Comparison of ENCODE assay signal across 30 cellular contexts in genomic region chr9:16252631-16253030, GRCh38.
DNase-seq lines count a peak whose midpoint lies in the region; ATAC-seq and TF ChIP-seq lines count a peak whose summit lies in the region.
"Had no signal": no experiment of that assay in that cellular context is flagged by ENCODE, and none has a peak within 500 bp of the region (broad histone marks: within the 10 kb centered on the region; RNA-seq: fewer than 3 reads in every experiment).

No MANE protein-coding gene starts in this region.

- H3K27me3 ChIP-seq in GM23338 (ENCODE audit: insufficient read depth) = no peaks in the 10 kb centered on the region

- H3K4me3 ChIP-seq in GM23338 = no peak overlapping the region
- H3K4me3 ChIP-seq: PC-9 had no signal

- H2AFZ ChIP-seq in GM23338 = no peak overlapping the region
- H2AFZ ChIP-seq: parathyroid adenoma, PC-9 had no signal

- DNase-seq in GM23338 (ENCODE audit: low spot score) (peak; percentile 26), NCI-H2227 treated with DMSO at 0.1 percent for 48 hours (lab: John Stamatoyannopoulos, UW) (peak; percentile 20), iPS-NIHi11 (ENCODE audit: low spot score) (peak; percentile 60), renal cortical epithelial cell (ENCODE audit: low read depth) (peak; percentile 18), NCI-H526 (lab: John Stamatoyannopoulos, UW) (no peak), pons (ENCODE audit: low spot score) (no peak), osteocyte (ENCODE audit: extremely low spot score, unreplicated experiment) (no peak)
- DNase-seq: ACHN; activated CD4-positive, alpha-beta T cell treated with anti-CD3 and anti-CD28 coated beads, Interleukin-2, amount 50 U/mL, for 4 hours; activated CD4-positive, CD25-positive, alpha-beta regulatory T cell; activated CD8-positive, alpha-beta memory T cell treated with anti-CD3 and anti-CD28 coated beads, Interleukin-2, amount 10 ng/mL, durations not matched to agents 7 days and 5 days; activated gamma-delta T cell treated with Interleukin-2 at 50 U/mL for 16 hours; activated naive CD8-positive, alpha-beta T cell treated with anti-CD3 and anti-CD28 coated beads, Interleukin-2, amount 10 ng/mL, durations not matched to agents 7 days and 5 days; activated T-cell treated with anti-CD3 and anti-CD28 coated beads, Interleukin-2, amount 50 U/mL, for 4 hours; aorta; CD8-positive, alpha-beta T cell; effector memory CD4-positive, alpha-beta T cell; IMR-90; NCI-H1048; NCI-H2171; NCI-H524; nephron progenitor cell; PC-9; right cardiac atrium; SK-N-SH; stimulated activated CD4-positive, alpha-beta T cell treated with anti-CD3 and anti-CD28 coated beads, Interleukin-1b, Interleukin-23, amount 100 ng/mL, for 48 hours; stimulated activated naive CD8-positive, alpha-beta T cell treated with anti-CD3 and anti-CD28 coated beads, Interleukin-15, Interleukin-2, amounts not matched to agents 100 U/mL and 50 U/mL, for 24 hours had no signal

- H3K9me2 ChIP-seq in GM23338 (ENCODE audit: insufficient read depth) = no peaks in the 10 kb centered on the region
- H3K9me2 ChIP-seq: SK-N-SH had no signal

- H3F3A ChIP-seq in GM23338 (replicated peaks; ENCODE audit: low read depth) = no peaks in the 10 kb centered on the region

- H4K20me1 ChIP-seq in GM23338 (replicated peaks; ENCODE audit: insufficient read depth) = no peaks in the 10 kb centered on the region

- H3K27ac Mint-ChIP-seq in GM23338 = no peak overlapping the region
- H3K27ac Mint-ChIP-seq in osteocyte (ENCODE audit: unreplicated experiment) = no peak overlapping the region
- H3K27ac Mint-ChIP-seq: activated CD8-positive, alpha-beta memory T cell treated with anti-CD3 and anti-CD28 coated beads, Interleukin-2, amount 10 ng/mL, durations not matched to agents 7 days and 5 days; activated naive CD8-positive, alpha-beta T cell treated with anti-CD3 and anti-CD28 coated beads, Interleukin-2, amount 10 ng/mL, durations not matched to agents 7 days and 5 days; B cell; CD8-positive, alpha-beta T cell; T-helper 1 cell treated with Interleukin-12 subunit alpha and Interleukin-12 subunit beta and Interleukin-4 antibody, amounts not matched to agents 30 μg/mL and 1 μg/mL, for 36 hours had no signal

- TF ChIP-seq CTCF in GM23338 (conservative IDR thresholded peaks at IDR 0.05; ENCODE audit: low read depth in 2 of 2) (no peak), osteocyte (IDR thresholded peaks at IDR 0.05) (no peak)

- no peaks in the 10 kb centered on the region for H3K79me2 ChIP-seq in GM23338 (replicated peaks; ENCODE audit: insufficient read depth)
- H3K79me2 ChIP-seq: parathyroid adenoma had no signal

- peaks cover 14% of the 10 kb centered on the region for H3K4me1 ChIP-seq in GM23338 (ENCODE audit: insufficient read depth)
- H3K4me1 ChIP-seq: parathyroid adenoma had no signal

- H3K9me3 Mint-ChIP-seq in GM23338 (no peaks in the 10 kb centered on the region), osteocyte (ENCODE audit: unreplicated experiment) (peaks cover 4% of the 10 kb centered on the region)
- H3K9me3 Mint-ChIP-seq: activated naive CD8-positive, alpha-beta T cell treated with anti-CD3 and anti-CD28 coated beads, Interleukin-2, amount 10 ng/mL, durations not matched to agents 7 days and 5 days; CD8-positive, alpha-beta T cell; nephron progenitor cell; T-helper 1 cell treated with Interleukin-12 subunit alpha and Interleukin-12 subunit beta and Interleukin-4 antibody, amounts not matched to agents 30 μg/mL and 1 μg/mL, for 36 hours had no signal

- no peak overlapping the region for H3K4me2 ChIP-seq in GM23338
- H3K4me2 ChIP-seq: PC-9, SK-N-SH had no signal

- H3K27me3 Mint-ChIP-seq in GM23338 (ENCODE audit: insufficient read depth, low read depth, poor library complexity) = peaks cover 4% of the 10 kb centered on the region
- H3K27me3 Mint-ChIP-seq in osteocyte (ENCODE audit: unreplicated experiment) = no peaks in the 10 kb centered on the region
- H3K27me3 Mint-ChIP-seq: activated CD8-positive, alpha-beta memory T cell treated with anti-CD3 and anti-CD28 coated beads, Interleukin-2, amount 10 ng/mL, durations not matched to agents 7 days and 5 days; B cell had no signal

- no peaks in the 10 kb centered on the region for H3K36me3 ChIP-seq in GM23338 (ENCODE audit: insufficient read depth)

- H3K4me3 Mint-ChIP-seq in GM23338 = no peak overlapping the region
- H3K4me3 Mint-ChIP-seq in osteocyte (ENCODE audit: unreplicated experiment) = no peak overlapping the region
- H3K4me3 Mint-ChIP-seq: activated CD8-positive, alpha-beta memory T cell treated with anti-CD3 and anti-CD28 coated beads, Interleukin-2, amount 10 ng/mL, durations not matched to agents 7 days and 5 days; activated naive CD8-positive, alpha-beta T cell treated with anti-CD3 and anti-CD28 coated beads, Interleukin-2, amount 10 ng/mL, durations not matched to agents 7 days and 5 days; activated T-cell treated with anti-CD3 and anti-CD28 coated beads, Interleukin-2, amount 50 U/mL, for 4 hours; B cell; CD8-positive, alpha-beta T cell; nephron progenitor cell; T-helper 1 cell treated with Interleukin-12 subunit alpha and Interleukin-12 subunit beta and Interleukin-4 antibody, amounts not matched to agents 30 μg/mL and 1 μg/mL, for 36 hours had no signal

- peak; percentile 87 for ATAC-seq in GM23338
- ATAC-seq: activated CD8-positive, alpha-beta memory T cell treated with anti-CD3 and anti-CD28 coated beads, Interleukin-2, amount 10 ng/mL, durations not matched to agents 7 days and 5 days; activated T-cell treated with anti-CD3 and anti-CD28 coated beads, Interleukin-2, amount 50 U/mL, for 4 hours; CD8-positive, alpha-beta T cell; right cardiac atrium; stimulated activated naive CD8-positive, alpha-beta T cell treated with anti-CD3 and anti-CD28 coated beads, Interleukin-15, Interleukin-2, amounts not matched to agents 100 U/mL and 50 U/mL, for 24 hours had no signal

- peaks cover 25% of the 10 kb centered on the region for H3K4me1 Mint-ChIP-seq in GM23338
- H3K4me1 Mint-ChIP-seq in osteocyte (ENCODE audit: unreplicated experiment) = peaks cover 29% of the 10 kb centered on the region
- H3K4me1 Mint-ChIP-seq: activated CD8-positive, alpha-beta memory T cell treated with anti-CD3 and anti-CD28 coated beads, Interleukin-2, amount 10 ng/mL, durations not matched to agents 7 days and 5 days; B cell had no signal

- no peak overlapping the region for H3K27ac ChIP-seq in GM23338 (ENCODE audit: low read depth)
- H3K27ac ChIP-seq: parathyroid adenoma, PC-9 had no signal

- H3K36me3 Mint-ChIP-seq in GM23338 (ENCODE audit: low read depth) = no peaks in the 10 kb centered on the region
- no peaks in the 10 kb centered on the region for H3K36me3 Mint-ChIP-seq in osteocyte (ENCODE audit: unreplicated experiment)
- H3K36me3 Mint-ChIP-seq: activated CD8-positive, alpha-beta memory T cell treated with anti-CD3 and anti-CD28 coated beads, Interleukin-2, amount 10 ng/mL, durations not matched to agents 7 days and 5 days; activated naive CD8-positive, alpha-beta T cell treated with anti-CD3 and anti-CD28 coated beads, Interleukin-2, amount 10 ng/mL, durations not matched to agents 7 days and 5 days; CD8-positive, alpha-beta T cell had no signal

TF ChIP-seq in GM23338, 12 proteins besides CTCF, POLR2A, EP300 and RAD21 (continues in another document):
- TF ChIP-seq ZNF114 (CRISPR knock-in tag; IDR thresholded peaks at IDR 0.05) (no peak), JUNB (IDR thresholded peaks at IDR 0.05; ENCODE audit: unreplicated experiment) (no peak)

Comparison
In these comparisons a context has a peak if more than half of its experiments do, and no peak if none do; other contexts are left out.
1. DNase-seq: peak in GM23338 (single experiment), NCI-H2227 treated with DMSO at 0.1 percent for 48 hours (single experiment), iPS-NIHi11 (single experiment) and renal cortical epithelial cell (single experiment); none in NCI-H526 (0 of 2), pons (single experiment) and osteocyte (single experiment).